In genomic region chr17:73057196-73057595, GRCh38 we compare ENCODE assay signal across 5 cellular contexts.
"Had no signal": no experiment of that assay in that cellular context is flagged by ENCODE, and none has a peak within 500 bp of the region (broad histone marks: within the 10 kb centered on the region; RNA-seq: fewer than 3 reads in every experiment).

No MANE protein-coding gene starts in this region.

- H3K9ac ChIP-seq: GM23248 had no signal

- DNase-seq: GM23248, GOT3, H7, HCEC 1CT, IMR-90 had no signal

- H3K27ac ChIP-seq: GM23248 had no signal

- H3K4me3 ChIP-seq: GM23248 had no signal

- H2AFZ ChIP-seq: GM23248 had no signal
